In genomic region chr6:46014511-46015118, GRCh38 we compare ENCODE assay signal across 8 cellular contexts. TPM values are rescaled to one million over a fixed set of nuclear protein-coding genes. Genes with fewer than 3 reads are reported as not detected.
DNase-seq lines count a peak whose midpoint lies in the region; ATAC-seq and TF ChIP-seq lines count a peak whose summit lies in the region.

No MANE protein-coding gene starts in this region.

- H3K4me3 ChIP-seq in PC-3 (ENCODE audit: low read length) (peak overlapping the region; percentile 69), choroid plexus epithelial cell (ENCODE audit: low read depth, low read length) (peak overlapping the region; percentile 33), mucosa of rectum (ENCODE audit: low read length in 2 of 2) (peak overlapping the region; percentile 65 to 79), uterus (peak overlapping the region; percentile 25 to 31)

- CTCF ChIA-PET in PC-3 (lab: Charles Lee) = no interaction called here

- POLR2A ChIA-PET in PC-3 (lab: Charles Lee; ENCODE audit: unreplicated experiment) = no interaction called here

- peaks cover 87% of the 10 kb centered on the region for H3K27me3 ChIP-seq in PC-3 (ENCODE audit: low read length)
- H3K27me3 ChIP-seq in mucosa of rectum (ENCODE audit: control insufficient read depth in 2 of 2, insufficient read depth in 2 of 2, low read length in 2 of 2) = peaks cover 0 to under 1% of the 10 kb centered on the region in 2 donors
- peaks cover 0 to 7% of the 10 kb centered on the region in 2 donors for H3K27me3 ChIP-seq in uterus

- no peaks in the 10 kb centered on the region for H3K36me3 ChIP-seq in PC-3 (ENCODE audit: low read depth, low read length)
- H3K36me3 ChIP-seq in mucosa of rectum (ENCODE audit: control insufficient read depth in 2 of 2, insufficient read depth in 2 of 2, low read length in 2 of 2) = no peaks in the 10 kb centered on the region
- H3K36me3 ChIP-seq in uterus = no peaks in the 10 kb centered on the region

- H3K27ac ChIP-seq in PC-3 (ENCODE audit: low read length) (no peak overlapping the region), mucosa of rectum (ENCODE audit: low read depth in 2 of 2, low read length in 2 of 2) (peak overlapping the region; percentile 83 to 90), uterus (no peak overlapping the region)

- H3K4me2 ChIP-seq in PC-3 (ENCODE audit: low read length) = peak overlapping the region; percentile 93

- H2AFZ ChIP-seq in PC-3 (ENCODE audit: low read length) = peak overlapping the region; percentile 69

- no peaks in the 10 kb centered on the region for H4K20me1 ChIP-seq in PC-3 (ENCODE audit: low read length)

- H3K79me2 ChIP-seq in PC-3 (ENCODE audit: low read length) = no peaks in the 10 kb centered on the region

- no peaks in the 10 kb centered on the region for H3K9me2 ChIP-seq in PC-3 (replicated peaks; ENCODE audit: low read length)

- DNase-seq in AG20443 (ENCODE audit: low spot score) (peak; percentile 19), PC-3 (no peak), choroid plexus epithelial cell (ENCODE audit: low read depth) (no peak), uterus (no peak), GF-D8 (lab: John Stamatoyannopoulos, UW) (no peak), EL (no peak), NCI-H524 treated with DMSO at 0.1 percent for 48 hours (lab: John Stamatoyannopoulos, UW) (no peak)

- no peaks in the 10 kb centered on the region for H3K4me1 ChIP-seq in PC-3 (ENCODE audit: insufficient read depth, low read length)
- H3K4me1 ChIP-seq in mucosa of rectum (ENCODE audit: control insufficient read depth in 2 of 2, insufficient read depth in 2 of 2, low read length in 2 of 2) = peaks cover 22 to 34% of the 10 kb centered on the region in 2 donors
- H3K4me1 ChIP-seq in uterus = no peaks in the 10 kb centered on the region

- no peak for TF ChIP-seq POLR2A in uterus (IDR thresholded peaks at IDR 0.05)

- H3F3A ChIP-seq in PC-3 (ENCODE audit: low read length, unreplicated experiment) = no peaks in the 10 kb centered on the region

- intact Hi-C loops in PC-3 (cut with micrococcal nuclease) = no loop called here
- intact Hi-C loops in uterus (cut with DNase I; ENCODE audit: low total_unique reads) = no loop called here

- H3K9ac ChIP-seq in PC-3 (ENCODE audit: low read length) (no peak overlapping the region), mucosa of rectum (ENCODE audit: low read depth in 1 of 2, low read length in 2 of 2) (peak overlapping the region; percentile 78 to 87)

- BruUV-seq in PC-3 (replicated peaks; lab: Mats Ljungman, UMichigan) = no TSS peak

- no peaks in the 10 kb centered on the region for H3K9me3 ChIP-seq in PC-3 (ENCODE audit: low read length)
- H3K9me3 ChIP-seq in mucosa of rectum (ENCODE audit: control insufficient read depth in 2 of 2, low read length in 2 of 2) = no peaks in the 10 kb centered on the region
- H3K9me3 ChIP-seq in uterus = no peaks in the 10 kb centered on the region

- TF ChIP-seq CTCF in PC-3 (conservative IDR thresholded peaks at IDR 0.05; ENCODE audit: low read depth, low read length) (no peak), choroid plexus epithelial cell (conservative IDR thresholded peaks at IDR 0.05; ENCODE audit: low read depth, low read length) (no peak), uterus (IDR thresholded peaks at IDR 0.05) (no peak)

- ATAC-seq in PC-3 = peak; percentile 35

RNA-seq across cellular contexts. Expression of gene CLIC5, which starts 1.0 kb away (rescaled TPM):
- total RNA-seq in PC-3 (2014; rRNA removed) = not detected in 2 replicates
- 1 to 10 TPM in 3 of 4 donors, under 1 TPM in 1; under 0.01 to 5.1 (median 1.5) TPM for total RNA-seq in uterus

Comparison
In these comparisons a context has a peak if more than half of its experiments do, and no peak if none do; other contexts are left out.
1. H3K27ac ChIP-seq: peak in mucosa of rectum (2 of 2); none in PC-3 (single experiment) and uterus (0 of 2).
2. Peak in every context shown above with its lines, with median percentiles within 50 percentile points of each other: H3K4me3 ChIP-seq.